8 cellular contexts compared by ENCODE assay signal in genomic region chr6:129710722-129711631, GRCh38. TPM values are rescaled to one million over a fixed set of nuclear protein-coding genes. Genes with fewer than 3 reads are reported as not detected.
A peak's percentile ranks its signal among the peaks of the same experiment; 100 is the strongest.
DNase-seq lines count a peak whose midpoint lies in the region; ATAC-seq and TF ChIP-seq lines count a peak whose summit lies in the region.

No MANE protein-coding gene starts in this region.

- TF ChIP-seq CTCF in left ventricle myocardium inferior (IDR thresholded peaks at IDR 0.05; ENCODE audit: borderline replicate concordance) = no peak
- no peak for TF ChIP-seq CTCF in astrocyte of the spinal cord (IDR thresholded peaks at IDR 0.05; ENCODE audit: low read depth, low read length)
- no peak for TF ChIP-seq CTCF in uterus (IDR thresholded peaks at IDR 0.05)

- peak overlapping the region; percentile 90 for H3K4me3 Mint-ChIP-seq in memory B cell

- no peaks in the 10 kb centered on the region for H3K36me3 Mint-ChIP-seq in memory B cell

- H3K36me3 ChIP-seq in left ventricle myocardium inferior (no peaks in the 10 kb centered on the region), uterus (no peaks in the 10 kb centered on the region)

- H3K27me3 Mint-ChIP-seq in memory B cell = no peaks in the 10 kb centered on the region

- DNase-seq in left ventricle myocardium inferior (no peak), left cardiac atrium (no peak), astrocyte of the spinal cord (ENCODE audit: low read depth, low spot score) (no peak), memory B cell (ENCODE audit: low spot score in 2 of 2) (no peak), uterus (no peak), anterior cingulate cortex (lab: John Stamatoyannopoulos, UW) (no peak), NCI-H1694 treated with DMSO at 0.1 percent for 48 hours (lab: John Stamatoyannopoulos, UW) (no peak)

- H3K27me3 ChIP-seq in left ventricle myocardium inferior (ENCODE audit: low read depth) = no peaks in the 10 kb centered on the region
- no peaks in the 10 kb centered on the region for H3K27me3 ChIP-seq in uterus

- H3K9me3 ChIP-seq in left ventricle myocardium inferior (replicated peaks) (no peaks in the 10 kb centered on the region), uterus (no peaks in the 10 kb centered on the region)

- intact Hi-C loops in left ventricle myocardium inferior (cut with micrococcal nuclease) (no loop called here), left cardiac atrium (cut with DNase I) (loop anchor here in 1 of 2 donors (5.0 kb wide), 1 partner anchor 49 kb away; no protein-coding TSS in a partner anchor), uterus (cut with DNase I; ENCODE audit: low total_unique reads) (no loop called here)

- H3K27ac ChIP-seq in left ventricle myocardium inferior (replicated peaks) (peak overlapping the region; percentile 85), uterus (peak overlapping the region; percentile 76 to 87)

- peak overlapping the region; percentile 21 for H3K27ac Mint-ChIP-seq in memory B cell

- H3K9me3 Mint-ChIP-seq in memory B cell = no peaks in the 10 kb centered on the region

- peaks cover 38% of the 10 kb centered on the region for H3K4me1 ChIP-seq in left ventricle myocardium inferior
- H3K4me1 ChIP-seq in uterus = no peaks in the 10 kb centered on the region

- no peak for TF ChIP-seq POLR2A in uterus (IDR thresholded peaks at IDR 0.05)

- ATAC-seq in left cardiac atrium = no peak
- no peak for ATAC-seq in memory B cell (ENCODE audit: low read depth)
- no peak for ATAC-seq in GM21529 (IDR thresholded peaks at IDR 0.05; ENCODE audit: unreplicated experiment)

- H3K4me1 Mint-ChIP-seq in memory B cell = peaks cover 22% of the 10 kb centered on the region

- in situ Hi-C loops in astrocyte of the spinal cord (cut with HindIII; ENCODE audit: low sequenced_read_pairs) = no loop called here

- H3K4me3 ChIP-seq in left ventricle myocardium inferior (peak overlapping the region; percentile 73), astrocyte of the spinal cord (ENCODE audit: low read depth, low read length) (peak overlapping the region; percentile 78), uterus (peak overlapping the region; percentile 41 to 50)

RNA-seq across cellular contexts. Expression of gene ARHGAP18, which starts 1.0 kb away (rescaled TPM):
- total RNA-seq in left ventricle myocardium inferior (5.6 TPM), left cardiac atrium (10 to 100 TPM; 12.1 to 12.4 TPM), uterus (10 to 100 TPM in 3 of 4 donors, 1 to 10 TPM in 1; 6.3 to 36.7 (median 15.4) TPM)
